ENCODE assay signal across 8 cellular contexts in genomic region chr2:65129613-65130439, GRCh38. TPM values are rescaled to one million over a fixed set of nuclear protein-coding genes. Genes with fewer than 3 reads are reported as not detected.
DNase-seq lines count a peak whose midpoint lies in the region; ATAC-seq and TF ChIP-seq lines count a peak whose summit lies in the region.

Gene RAB1A, minus strand, starts transcription at chr2:65130106. Its CDS starts 191 bp downstream, at chr2:65129915.

- H3K9me3 Mint-ChIP-seq in natural killer cell treated with Interleukin-12 subunit alpha and Interleukin-12 subunit beta and Interleukin-15 and Interleukin-18, amount 100 ng/mL, for 72 hours = no peaks in the 10 kb centered on the region

- peak within 1 kb of the TSS; percentile 93 to 96 for H3K27ac Mint-ChIP-seq in natural killer cell treated with Interleukin-12 subunit alpha and Interleukin-12 subunit beta and Interleukin-15 and Interleukin-18, amount 100 ng/mL, for 72 hours

- H2AFZ ChIP-seq in Loucy (ENCODE audit: low read length) = peak within 1 kb of the TSS; percentile 72

- H3K4me3 ChIP-seq in H7 (ENCODE audit: insufficient read depth, low read depth, low read length) = peak within 1 kb of the TSS; percentile 79
- H3K4me3 ChIP-seq in Loucy (ENCODE audit: low read length, poor library complexity, severe bottlenecking) = peak within 1 kb of the TSS; percentile 80

- peak within 1 kb of the TSS; percentile 84 for H3K4me2 ChIP-seq in Loucy (ENCODE audit: low read depth, low read length, poor library complexity, severe bottlenecking)

- peak; percentile 39; the same call in 1 of the 2 replicates for TF ChIP-seq CTCF in Loucy (conservative IDR thresholded peaks at IDR 0.05; ENCODE audit: low read length)

- H3K9me3 ChIP-seq in Loucy (ENCODE audit: insufficient read depth, low read depth, low read length) = no peaks in the 10 kb centered on the region

- peaks cover 23% of the 10 kb centered on the region for H3K4me1 ChIP-seq in Loucy (ENCODE audit: insufficient read depth, low read length, poor library complexity, severe bottlenecking)

- H3K27me3 ChIP-seq in H7 (ENCODE audit: control insufficient read depth, insufficient read depth, low read length) = no peaks in the 10 kb centered on the region
- H3K27me3 ChIP-seq in Loucy (ENCODE audit: insufficient read depth, low read length, poor library complexity, severe bottlenecking) = no peaks in the 10 kb centered on the region

- in situ Hi-C loops in G401 (cut with HindIII; ENCODE audit: low sequenced_read_pairs) = no loop called here

- peaks cover 51% of the 10 kb centered on the region for H3K79me2 ChIP-seq in Loucy (ENCODE audit: insufficient read depth, low read length)

- no peaks in the 10 kb centered on the region for H3K9me2 ChIP-seq in Loucy (replicated peaks; ENCODE audit: low read depth, low read length)

- H3K4me3 Mint-ChIP-seq in natural killer cell treated with Interleukin-12 subunit alpha and Interleukin-12 subunit beta and Interleukin-15 and Interleukin-18, amount 100 ng/mL, for 72 hours = peak within 1 kb of the TSS; percentile 96

- TF ChIP-seq POLR2A in Raji (IDR thresholded peaks at IDR 0.05; ENCODE audit: insufficient read depth, low read depth, low read length) = peak; percentile 83

- no peaks in the 10 kb centered on the region for H3K27me3 Mint-ChIP-seq in natural killer cell treated with Interleukin-12 subunit alpha and Interleukin-12 subunit beta and Interleukin-15 and Interleukin-18, amount 100 ng/mL, for 72 hours

- peak within 1 kb of the TSS; percentile 89 for H3K9ac ChIP-seq in Loucy (ENCODE audit: low read depth, low read length, poor library complexity, severe bottlenecking)

- peak; percentile 96 for ATAC-seq in natural killer cell treated with Interleukin-12 subunit alpha and Interleukin-12 subunit beta and Interleukin-15 and Interleukin-18, amount 100 ng/mL, for 72 hours
- peak; percentile 98 for ATAC-seq in stimulated activated naive CD8-positive, alpha-beta T cell treated with anti-CD3 and anti-CD28 coated beads, Interleukin-15, Interleukin-2, amounts not matched to agents 100 U/mL and 50 U/mL, for 24 hours

- peaks cover 31 to 41% of the 10 kb centered on the region in 2 donors for H3K4me1 Mint-ChIP-seq in natural killer cell treated with Interleukin-12 subunit alpha and Interleukin-12 subunit beta and Interleukin-15 and Interleukin-18, amount 100 ng/mL, for 72 hours (ENCODE audit: low read depth in 2 of 2)

- DNase-seq in G401 (ENCODE audit: low spot score) (peak; percentile 100), H7 (peak; percentile 80), fibroblast of peridontal ligament (ENCODE audit: extremely low read depth) (peak; percentile 99)
- peak; percentile 99 for DNase-seq in activated T-helper 9 cell treated with anti-CD3 and anti-CD28 coated beads, Interleukin-2, amount 50 U/mL, for 16 hours (ENCODE audit: low read depth)
- peak; percentile 99 for DNase-seq in natural killer cell treated with Interleukin-12 subunit alpha and Interleukin-12 subunit beta and Interleukin-15 and Interleukin-18, amount 100 ng/mL, for 72 hours (ENCODE audit: low spot score)
- DNase-seq in stimulated activated naive CD8-positive, alpha-beta T cell treated with anti-CD3 and anti-CD28 coated beads, Interleukin-15, Interleukin-2, amounts not matched to agents 100 U/mL and 50 U/mL, for 24 hours = peak; percentile 99

- 0 out of 2 replicates have a peak, but pooled peaks cover 3% of the 10 kb centered on the region for H3F3A ChIP-seq in Loucy (ENCODE audit: low read depth)

- H4K20me1 ChIP-seq in Loucy (ENCODE audit: insufficient read depth, low read length, poor library complexity, severe bottlenecking) = peaks cover 49% of the 10 kb centered on the region

- H3K36me3 Mint-ChIP-seq in natural killer cell treated with Interleukin-12 subunit alpha and Interleukin-12 subunit beta and Interleukin-15 and Interleukin-18, amount 100 ng/mL, for 72 hours = peaks cover 13% of the 10 kb centered on the region

- H3K36me3 ChIP-seq in H7 (replicated peaks; ENCODE audit: control insufficient read depth, insufficient read depth, low read length) = no peaks in the 10 kb centered on the region
- H3K36me3 ChIP-seq in Loucy (ENCODE audit: insufficient read depth, low read length) = no peaks in the 10 kb centered on the region

RNA-seq across cellular contexts. Expression of gene RAB1A, which starts in this region (rescaled TPM):
- 79.9 and 93.8 TPM in 2 replicates for total RNA-seq in G401 (2014; rRNA removed; shearing (Covaris generic))
- 73.7 and 76.9 TPM in 2 replicates for total RNA-seq in H7 (2014; rRNA removed; shearing (Covaris generic))
- total RNA-seq in natural killer cell treated with Interleukin-12 subunit alpha and Interleukin-12 subunit beta and Interleukin-15 and Interleukin-18, amount 100 ng/mL, for 72 hours = 100 to 1,000 TPM; 103 to 136 TPM

Comparison
In these comparisons a context has a peak if more than half of its experiments do, and no peak if none do; other contexts are left out.
1. Peak in every context shown above with its lines: DNase-seq, ATAC-seq and H3K4me3 ChIP-seq.